ENCODE assay signal across 1 cellular context in genomic region chr1:35544976-35545375, GRCh38.
A peak's percentile ranks its signal among the peaks of the same experiment; 100 is the strongest.
TF ChIP-seq lines count a peak whose summit lies in the region.

No MANE protein-coding gene starts in this region.

TF ChIP-seq in H1, 55 proteins besides CTCF, POLR2A, EP300 and RAD21:
- peak; percentile 95 for TF ChIP-seq CEBPB (IDR thresholded peaks at IDR 0.05; ENCODE audit: low read depth, low read length)
- TF ChIP-seq CHD1 (IDR thresholded peaks at IDR 0.05; ENCODE audit: low read depth, low read length), result no peak
- no peak for TF ChIP-seq JUND (IDR thresholded peaks at IDR 0.05; ENCODE audit: low read length)
- TF ChIP-seq MAX (IDR thresholded peaks at IDR 0.05), result peak; percentile 47
- TF ChIP-seq, protein P1, sequence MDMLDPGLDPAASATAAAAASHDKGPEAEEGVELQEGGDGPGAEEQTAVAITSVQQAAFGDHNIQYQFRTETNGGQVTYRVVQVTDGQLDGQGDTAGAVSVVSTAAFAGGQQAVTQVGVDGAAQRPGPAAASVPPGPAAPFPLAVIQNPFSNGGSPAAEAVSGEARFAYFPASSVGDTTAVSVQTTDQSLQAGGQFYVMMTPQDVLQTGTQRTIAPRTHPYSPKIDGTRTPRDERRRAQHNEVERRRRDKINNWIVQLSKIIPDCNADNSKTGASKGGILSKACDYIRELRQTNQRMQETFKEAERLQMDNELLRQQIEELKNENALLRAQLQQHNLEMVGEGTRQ (IDR thresholded peaks at IDR 0.05; ENCODE audit: low read length), result peak; percentile 52
TF ChIP-seq in H1: peak in this region for 3.
